8 cellular contexts compared by ENCODE assay signal in the genomic region with DNA sequence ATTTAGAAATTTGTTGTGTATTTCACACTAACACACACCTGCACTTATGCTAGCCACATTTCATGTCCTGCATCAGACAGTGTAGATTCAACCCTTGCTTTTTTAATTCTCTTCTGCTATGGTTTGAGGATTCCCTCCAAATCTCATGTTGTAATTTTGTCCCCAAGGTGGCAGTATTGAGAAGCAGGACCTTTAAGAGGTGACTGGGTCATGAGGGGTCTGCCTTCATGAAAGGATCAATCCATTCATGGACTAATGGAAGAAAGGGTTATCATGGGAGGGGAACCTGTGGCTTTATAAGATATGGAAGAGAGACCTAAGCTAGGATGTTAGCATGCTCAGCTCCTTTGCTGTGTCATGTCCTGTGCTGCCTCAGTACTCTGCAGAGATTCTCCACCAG.
DNase-seq lines count a peak whose midpoint lies in the region; ATAC-seq and TF ChIP-seq lines count a peak whose summit lies in the region.

No MANE protein-coding gene starts in this region.

- TF ChIP-seq CTCF in cardiac fibroblast (IDR thresholded peaks at IDR 0.05; ENCODE audit: low read depth, low read length) = peak; percentile 61

- ATAC-seq in GM18870 (IDR thresholded peaks at IDR 0.05; ENCODE audit: unreplicated experiment) = no peak

- H3K4me3 ChIP-seq in cardiac fibroblast (replicated peaks in 1 of 2; ENCODE audit: low read depth in 2 of 2, low read length in 2 of 2) = no peak overlapping the region

- peak; percentile 75 for DNase-seq in DMS 273 (lab: John Stamatoyannopoulos, UW; ENCODE audit: unreplicated experiment)
- DNase-seq in M059J (ENCODE audit: low read depth) = peak; percentile 55
- DNase-seq in cardiac fibroblast (ENCODE audit: low read depth in 2 of 2) = peak; percentile 30 to 60
- DNase-seq in midbrain (lab: John Stamatoyannopoulos, UW) = peak; percentile 14
- DNase-seq in NCI-H2227 treated with DMSO at 0.1 percent for 48 hours (lab: John Stamatoyannopoulos, UW) = no peak
- no peak for DNase-seq in NCI-H1436 (lab: John Stamatoyannopoulos, UW)
- no peak for DNase-seq in NCI-H1930 (lab: John Stamatoyannopoulos, UW)

Comparison
In these comparisons a context has a peak if more than half of its experiments do, and no peak if none do; other contexts are left out.
1. DNase-seq: peak in DMS 273 (single experiment), M059J (single experiment), cardiac fibroblast (2 of 2) and midbrain (single experiment); none in NCI-H2227 treated with DMSO at 0.1 percent for 48 hours (single experiment), NCI-H1436 (single experiment) and NCI-H1930 (0 of 2).